8 cellular contexts compared by ENCODE assay signal in genomic region chr3:59212128-59212764, GRCh38.
DNase-seq lines count a peak whose midpoint lies in the region; ATAC-seq and TF ChIP-seq lines count a peak whose summit lies in the region.

No MANE protein-coding gene starts in this region.

- H3K4me3 ChIP-seq in kidney epithelial cell (ENCODE audit: low read depth, low read length) (no peak overlapping the region), thyroid gland (replicated peaks in 1 of 3) (no peak overlapping the region)

- in situ Hi-C loops in T47D (cut with HindIII; ENCODE audit: low pct_unique_long_range_greater_than_20kb, low sequenced_read_pairs), result no loop called here

- TF ChIP-seq CTCF in C4-2B (conservative IDR thresholded peaks at IDR 0.05) (peak; percentile 66), kidney epithelial cell (IDR thresholded peaks at IDR 0.05; ENCODE audit: insufficient read depth, low read length, poor library complexity, severe bottlenecking) (peak; percentile 57), thyroid gland (IDR thresholded peaks at IDR 0.05) (peak in 5 of 6 experiments; percentile 63 to 85 (median 69))

- H3K27me3 ChIP-seq in kidney epithelial cell (ENCODE audit: control insufficient read depth, insufficient read depth, low read length) (no peaks in the 10 kb centered on the region), thyroid gland (no peaks in the 10 kb centered on the region)

- no peaks in the 10 kb centered on the region for H3K36me3 ChIP-seq in kidney epithelial cell (ENCODE audit: control insufficient read depth, insufficient read depth, low read length)
- H3K36me3 ChIP-seq in thyroid gland, result no peaks in the 10 kb centered on the region

- H3K27ac ChIP-seq in C4-2B, result no peak overlapping the region
- no peak overlapping the region for H3K27ac ChIP-seq in thyroid gland

- no peaks in the 10 kb centered on the region for H3K9me3 ChIP-seq in thyroid gland

- H3K4me1 ChIP-seq in thyroid gland, result no peaks in the 10 kb centered on the region

- TF ChIP-seq POLR2A in thyroid gland (IDR thresholded peaks at IDR 0.05), result no peak

- peak; percentile 91 for ATAC-seq in GM18511 (IDR thresholded peaks at IDR 0.05; ENCODE audit: unreplicated experiment)
- peak; percentile 53 for ATAC-seq in HG03103 (IDR thresholded peaks at IDR 0.05; ENCODE audit: low read depth, unreplicated experiment)

- peak; percentile 0 for DNase-seq in NCI-H526 treated with DMSO at 0.1 percent for 48 hours (lab: John Stamatoyannopoulos, UW)
- DNase-seq in T47D (ENCODE audit: low read depth in 1 of 2, low spot score in 1 of 2), result peak; percentile 25 to 64
- peak; percentile 4 for DNase-seq in kidney epithelial cell (ENCODE audit: low read depth)
- no peak for DNase-seq in thyroid gland
- DNase-seq in activated gamma-delta T cell (lab: John Stamatoyannopoulos, UW), result no peak

- intact Hi-C loops in thyroid gland (cut with DNase I), result no loop called here

Comparison
In these comparisons a context has a peak if more than half of its experiments do, and no peak if none do; other contexts are left out.
1. DNase-seq: peak in NCI-H526 treated with DMSO at 0.1 percent for 48 hours (single experiment), T47D (2 of 2) and kidney epithelial cell (single experiment); none in thyroid gland (0 of 2) and activated gamma-delta T cell (single experiment).
2. Peak in every context shown above with its lines, with median percentiles within 50 percentile points of each other: CTCF ChIP-seq.